ENCODE assay signal across 1 cellular context in genomic region chr15:42920281-42921048, GRCh38.
TF ChIP-seq lines count a peak whose summit lies in the region.

Gene TTBK2 (minus strand): TSS chr15:42920778. CDS start chr15:42878617, 42,161 bp downstream.

TF ChIP-seq in HepG2, 621 proteins besides CTCF, POLR2A, EP300 and RAD21 (continued from another document and continues in another):
- TF ChIP-seq ZNF484 (CRISPR knock-in tag; IDR thresholded peaks at IDR 0.05; ENCODE audit: borderline replicate concordance, low read depth) (no peak), GFI1 (CRISPR knock-in tag; IDR thresholded peaks at IDR 0.05; ENCODE audit: borderline replicate concordance) (no peak), CBX5 (CRISPR knock-in tag; IDR thresholded peaks at IDR 0.05; ENCODE audit: borderline replicate concordance) (no peak), ATAD3A (CRISPR knock-in tag; IDR thresholded peaks at IDR 0.05) (no peak), ZNF546 (CRISPR knock-in tag; conservative IDR thresholded peaks at IDR 0.05) (no peak), ZNF232 (CRISPR knock-in tag; IDR thresholded peaks at IDR 0.05; ENCODE audit: borderline replicate concordance) (peak; percentile 57; the same call in 1 of the 2 replicates), IKZF5 (CRISPR knock-in tag; IDR thresholded peaks at IDR 0.05) (peak; percentile 38; the same call in 1 of the 2 replicates), RXRB (CRISPR knock-in tag; IDR thresholded peaks at IDR 0.05; ENCODE audit: borderline replicate concordance) (0 out of 2 replicates have a peak, but pooled peaks have one; percentile 33), ZNF251 (CRISPR knock-in tag; IDR thresholded peaks at IDR 0.05) (no peak), ZHX2 (IDR thresholded peaks at IDR 0.05; ENCODE audit: low read depth) (no peak), ZHX2 (CRISPR knock-in tag; IDR thresholded peaks at IDR 0.05; ENCODE audit: borderline replicate concordance) (no peak), PCBP2 (optimal IDR thresholded peaks at IDR 0.05; ENCODE audit: low read depth, low read length, poor library complexity, severe bottlenecking) (no peak), ZNF670 (CRISPR knock-in tag; IDR thresholded peaks at IDR 0.05; ENCODE audit: borderline replicate concordance) (no peak; the same call in 1 of the 2 replicates), LBX2 (CRISPR knock-in tag; IDR thresholded peaks at IDR 0.05; ENCODE audit: borderline replicate concordance) (no peak), RFX3 (CRISPR knock-in tag; IDR thresholded peaks at IDR 0.05) (no peak), ZNF275 (CRISPR knock-in tag; IDR thresholded peaks at IDR 0.05; ENCODE audit: borderline replicate concordance) (no peak), GLMP (CRISPR knock-in tag; IDR thresholded peaks at IDR 0.05; ENCODE audit: borderline replicate concordance) (no peak), ZMAT3 (CRISPR knock-in tag; conservative IDR thresholded peaks at IDR 0.05) (no peak), HES4 (CRISPR knock-in tag; IDR thresholded peaks at IDR 0.05; ENCODE audit: borderline replicate concordance) (0 out of 2 replicates have a peak, but pooled peaks have one; percentile 52), ZBTB1 (CRISPR knock-in tag; IDR thresholded peaks at IDR 0.05; ENCODE audit: borderline replicate concordance) (no peak), SNAI1 (CRISPR knock-in tag; IDR thresholded peaks at IDR 0.05; ENCODE audit: borderline replicate concordance) (no peak), ZUFSP (CRISPR knock-in tag; IDR thresholded peaks at IDR 0.05; ENCODE audit: borderline replicate concordance) (no peak), DBP (CRISPR knock-in tag; IDR thresholded peaks at IDR 0.05; ENCODE audit: not compliant biosample characterization) (no peak), SIX1 (CRISPR knock-in tag; IDR thresholded peaks at IDR 0.05; ENCODE audit: borderline replicate concordance) (no peak), ZEB1 (IDR thresholded peaks at IDR 0.05; ENCODE audit: insufficient replicate concordance, low read depth) (no peak), ZNF20 (CRISPR knock-in tag; IDR thresholded peaks at IDR 0.05) (no peak), GPN1 (CRISPR knock-in tag; IDR thresholded peaks at IDR 0.05; ENCODE audit: borderline replicate concordance) (no peak), ZNF850 (CRISPR knock-in tag; conservative IDR thresholded peaks at IDR 0.05) (no peak), GATAD1 (CRISPR knock-in tag; IDR thresholded peaks at IDR 0.05) (peak; percentile 62; the same call in 1 of the 2 replicates), NRL (CRISPR knock-in tag; IDR thresholded peaks at IDR 0.05; ENCODE audit: borderline replicate concordance) (no peak), FOXP4 (CRISPR knock-in tag; IDR thresholded peaks at IDR 0.05) (no peak), ZNF800 (CRISPR knock-in tag; IDR thresholded peaks at IDR 0.05) (0 out of 2 replicates have a peak, but pooled peaks have one; percentile 48), ZNF672 (CRISPR knock-in tag; IDR thresholded peaks at IDR 0.05) (no peak), SAFB2 (CRISPR knock-in tag; IDR thresholded peaks at IDR 0.05; ENCODE audit: borderline replicate concordance, low read depth) (no peak), ZNF83 (CRISPR knock-in tag; IDR thresholded peaks at IDR 0.05; ENCODE audit: borderline replicate concordance) (no peak), ZNF788 (CRISPR knock-in tag; IDR thresholded peaks at IDR 0.05; ENCODE audit: borderline replicate concordance) (no peak; the same call in 1 of the 2 replicates), MTERF4 (CRISPR knock-in tag; IDR thresholded peaks at IDR 0.05) (0 out of 2 replicates have a peak, but pooled peaks have one; percentile 79), CREM (IDR thresholded peaks at IDR 0.05) (peak; percentile 82), CREM (CRISPR knock-in tag; IDR thresholded peaks at IDR 0.05) (no peak), CENPBD1 (CRISPR knock-in tag; IDR thresholded peaks at IDR 0.05; ENCODE audit: borderline replicate concordance, low read depth) (no peak), MNT (IDR thresholded peaks at IDR 0.05) (peak; percentile 39; the same call in 1 of the 2 replicates), ZNF7 (CRISPR knock-in tag; IDR thresholded peaks at IDR 0.05) (no peak)
